In genomic region chr2:25228848-25229674, GRCh38 we compare ENCODE assay signal across 8 cellular contexts.
DNase-seq lines count a peak whose midpoint lies in the region; ATAC-seq and TF ChIP-seq lines count a peak whose summit lies in the region.

No MANE protein-coding gene starts in this region.

- DNase-seq in DMS114 treated with DMSO at 0.1 percent for 48 hours (lab: John Stamatoyannopoulos, UW; ENCODE audit: unreplicated experiment) (peak; percentile 82), NCI-H460 (ENCODE audit: extremely low read depth, low read depth) (peak; percentile 76), germinal center (ENCODE audit: low spot score) (peak; percentile 67), ovary (peak; percentile 84 to 88 (median 85))
- DNase-seq in activated CD8-positive, alpha-beta T cell treated with anti-CD3 and anti-CD28 coated beads, Interleukin-2, amount 10 ng/mL, durations not matched to agents 7 days and 5 days, result peak; percentile 49

- peaks cover 17% of the 10 kb centered on the region for H3K36me3 Mint-ChIP-seq in activated CD8-positive, alpha-beta T cell treated with anti-CD3 and anti-CD28 coated beads, Interleukin-2, amount 10 ng/mL, durations not matched to agents 7 days and 5 days (ENCODE audit: low read depth)

- H3K4me1 ChIP-seq in HEK293 (ENCODE audit: control insufficient read depth, insufficient read depth, low read length) (peaks cover 2% of the 10 kb centered on the region; the same call in 1 of the 2 replicates), ovary (ENCODE audit: insufficient read depth) (peaks cover 4% of the 10 kb centered on the region)

- WGBS in ovary, 3 donors, result 16 to 22% (median 16%) methylated on average over 19 of the region's 19 CpGs

- ATAC-seq in activated CD8-positive, alpha-beta T cell treated with anti-CD3 and anti-CD28 coated beads, Interleukin-2, amount 10 ng/mL, durations not matched to agents 7 days and 5 days, result peak; percentile 67
- ATAC-seq in GM19452 (IDR thresholded peaks at IDR 0.05; ENCODE audit: unreplicated experiment), result no peak
- ATAC-seq in GM18870 (IDR thresholded peaks at IDR 0.05; ENCODE audit: unreplicated experiment), result no peak

- intact Hi-C loops in ovary (cut with DNase I), result no loop called here

- peaks cover 0 to 24% of the 10 kb centered on the region in 2 experiments; a peak in 1 of 3 replicates for H3K36me3 ChIP-seq in HEK293 (ENCODE audit: control insufficient read depth in 2 of 2, insufficient read depth in 1 of 2, low read length in 2 of 2)
- no peaks in the 10 kb centered on the region for H3K36me3 ChIP-seq in ovary

- H3K27ac ChIP-seq in HEK293 (ENCODE audit: extremely low read depth, low read depth, low read length), result no peak overlapping the region
- H3K27ac ChIP-seq in ovary, result peak overlapping the region in 1 of 2 donors; percentile 66

- H3K4me3 Mint-ChIP-seq in activated CD8-positive, alpha-beta T cell treated with anti-CD3 and anti-CD28 coated beads, Interleukin-2, amount 10 ng/mL, durations not matched to agents 7 days and 5 days, result no peak overlapping the region

- CTCF ChIA-PET in HEK293 (lab: Yijun Ruan, JAX), result interaction anchor here (0.6 to 2.8 kb wide), 25 partner anchors 8 to 818 kb away, joined by 3 to 18 read pairs (median 3); no protein-coding TSS in a partner anchor
- CTCF ChIA-PET in activated CD8-positive, alpha-beta T cell treated with anti-CD3 and anti-CD28 coated beads, Interleukin-2, amount 10 ng/mL, durations not matched to agents 7 days and 5 days (lab: Charles Lee), result interaction anchor here (0.8 to 1.6 kb wide), 6 partner anchors 21 to 86 kb away, joined by 3 to 6 read pairs (median 4); no protein-coding TSS in a partner anchor

- H3K9me3 ChIP-seq in HEK293 (ENCODE audit: control insufficient read depth, insufficient read depth, low read depth, low read length) (no peaks in the 10 kb centered on the region), ovary (no peaks in the 10 kb centered on the region)

- no peaks in the 10 kb centered on the region for H3K9me3 Mint-ChIP-seq in activated CD8-positive, alpha-beta T cell treated with anti-CD3 and anti-CD28 coated beads, Interleukin-2, amount 10 ng/mL, durations not matched to agents 7 days and 5 days (ENCODE audit: insufficient read depth)

- H3K4me3 ChIP-seq in HEK293 (ENCODE audit: low read depth, low read length) (no peak overlapping the region), ovary (no peak overlapping the region)

- H3K4me1 Mint-ChIP-seq in activated CD8-positive, alpha-beta T cell treated with anti-CD3 and anti-CD28 coated beads, Interleukin-2, amount 10 ng/mL, durations not matched to agents 7 days and 5 days (ENCODE audit: low read depth), result peaks cover 22% of the 10 kb centered on the region

- peak; percentile 81 for TF ChIP-seq CTCF in HEK293 (tag by site-specific recombination; IDR thresholded peaks at IDR 0.05)
- TF ChIP-seq CTCF in ovary (IDR thresholded peaks at IDR 0.05), result peak; percentile 46 to 67 (median 65)

- H3K27ac Mint-ChIP-seq in activated CD8-positive, alpha-beta T cell treated with anti-CD3 and anti-CD28 coated beads, Interleukin-2, amount 10 ng/mL, durations not matched to agents 7 days and 5 days, result no peak overlapping the region

- no peak for TF ChIP-seq EP300 in ovary (IDR thresholded peaks at IDR 0.05)

- H3K27me3 Mint-ChIP-seq in activated CD8-positive, alpha-beta T cell treated with anti-CD3 and anti-CD28 coated beads, Interleukin-2, amount 10 ng/mL, durations not matched to agents 7 days and 5 days (ENCODE audit: low read depth), result no peaks in the 10 kb centered on the region

- no peak for TF ChIP-seq POLR2A in ovary (IDR thresholded peaks at IDR 0.05)

- H3K27me3 ChIP-seq in ovary, result no peaks in the 10 kb centered on the region

- POLR2A ChIA-PET in HEK293 (lab: Yijun Ruan, JAX), result interaction anchor here (0.5 kb wide), 1 partner anchor 11 kb away, joined by 3 read pairs; no protein-coding TSS in a partner anchor
- POLR2A ChIA-PET in activated CD8-positive, alpha-beta T cell treated with anti-CD3 and anti-CD28 coated beads, Interleukin-2, amount 10 ng/mL, durations not matched to agents 7 days and 5 days (lab: Charles Lee), result no interaction called here

TF ChIP-seq in HEK293, 187 proteins besides CTCF, POLR2A, EP300 and RAD21 (continues in another document):
- TF ChIP-seq GLIS1 (tag by site-specific recombination; IDR thresholded peaks at IDR 0.05), result peak; percentile 51; the same call in 1 of the 2 replicates
- no peak for TF ChIP-seq PRDM10 (tag by site-specific recombination; IDR thresholded peaks at IDR 0.05)
- TF ChIP-seq GLIS2 (tag by site-specific recombination; IDR thresholded peaks at IDR 0.05), result peak; percentile 67; the same call in 1 of the 2 replicates
- no peak for TF ChIP-seq TCF7L2 (IDR thresholded peaks at IDR 0.05; ENCODE audit: borderline replicate concordance, low read depth, low read length)
- peak; percentile 88 for TF ChIP-seq IKZF3 (tag by site-specific recombination; IDR thresholded peaks at IDR 0.05)
- no peak for TF ChIP-seq ZNF211 (tag by site-specific recombination; IDR thresholded peaks at IDR 0.05; ENCODE audit: low read depth)
- peak; percentile 46; the same call in 1 of the 2 replicates for TF ChIP-seq ZBTB48 (tag by site-specific recombination; IDR thresholded peaks at IDR 0.05)
- TF ChIP-seq ZNF660 (tag by site-specific recombination; IDR thresholded peaks at IDR 0.05), result 0 out of 2 replicates have a peak, but pooled peaks have one; percentile 36
- peak; percentile 48 for TF ChIP-seq ZNF654 (tag by site-specific recombination; IDR thresholded peaks at IDR 0.05; ENCODE audit: low read depth)
- TF ChIP-seq PRDM4 (tag by site-specific recombination; IDR thresholded peaks at IDR 0.05), result peak; percentile 53; the same call in 1 of the 2 replicates
- TF ChIP-seq ZNF600 (tag by site-specific recombination; IDR thresholded peaks at IDR 0.05), result peak; percentile 30; the same call in 1 of the 2 replicates
- peak; percentile 60; the same call in 1 of the 2 replicates for TF ChIP-seq PATZ1 (tag by site-specific recombination; IDR thresholded peaks at IDR 0.05)
